In genomic region chr20:38167851-38168760, GRCh38 we compare ENCODE assay signal across 9 cellular contexts. TPM values are rescaled to one million over a fixed set of nuclear protein-coding genes. Genes with fewer than 3 reads are reported as not detected.
DNase-seq lines count a peak whose midpoint lies in the region; ATAC-seq and TF ChIP-seq lines count a peak whose summit lies in the region.
"Had no signal": no experiment of that assay in that cellular context is flagged by ENCODE, and none has a peak within 500 bp of the region (broad histone marks: within the 10 kb centered on the region; RNA-seq: fewer than 3 reads in every experiment).

No MANE protein-coding gene starts in this region.

- peak; percentile 56 for DNase-seq in 8988T
- DNase-seq in HuH-7.5 (ENCODE audit: low spot score): peak; percentile 40
- DNase-seq in body of pancreas: peak; percentile 33 to 64 (median 46)
- DNase-seq in right lobe of liver: peak; percentile 93 to 97 (median 96)
- no peak for DNase-seq in inferior parietal cortex (ENCODE audit: extremely low spot score)
- no peak for DNase-seq in dedifferentiated amniotic fluid mesenchymal stem cell (ENCODE audit: extremely low spot score)
- DNase-seq in iPS-NIHi11 (ENCODE audit: low spot score): no peak

- H3K27ac ChIP-seq in body of pancreas: peak overlapping the region in 3 of 4 donors; percentile 15 to 42 (median 18)
- H3K27ac ChIP-seq in right lobe of liver: peak overlapping the region; percentile 56 to 83 (median 61)

- H3K4me3 ChIP-seq in body of pancreas: no peak overlapping the region
- H3K4me3 ChIP-seq in right lobe of liver: no peak overlapping the region
- H3K4me3 ChIP-seq: breast epithelium had no signal

- H3K36me3 ChIP-seq in body of pancreas (replicated peaks in 1 of 2; ENCODE audit: insufficient read depth in 1 of 2, low read depth in 2 of 2): no peaks in the 10 kb centered on the region
- no peaks in the 10 kb centered on the region for H3K36me3 ChIP-seq in right lobe of liver
- H3K36me3 ChIP-seq: breast epithelium had no signal

- H3K4me1 ChIP-seq in body of pancreas (peaks cover 13% of the 10 kb centered on the region), right lobe of liver (peaks cover 2 to 40% (median 10%) of the 10 kb centered on the region in 4 donors)

- TF ChIP-seq POLR2A in body of pancreas (IDR thresholded peaks at IDR 0.05) (no peak), right lobe of liver (IDR thresholded peaks at IDR 0.05) (peak; percentile 57)

- 53 to 54% methylated on average over 3 to 7 of the region's 7 CpGs for WGBS in body of pancreas, 2 donors
- 15% methylated on average over 2 of the region's 7 CpGs for WGBS in right lobe of liver (ENCODE audit: insufficient coverage, low coverage, low lambda C conversion rate, missing lambda C conversion rate)

- intact Hi-C loops in body of pancreas (cut with DNase I): loop anchor here (5.0 kb wide), 1 partner anchor 111 kb away; no protein-coding TSS in a partner anchor
- intact Hi-C loops in right lobe of liver (cut with DNase I): loop anchor here (5.0 to 10.0 kb wide), 2 partner anchors 103 to 111 kb away; no protein-coding TSS in a partner anchor

- no peaks in the 10 kb centered on the region for H3K27me3 ChIP-seq in body of pancreas
- no peaks in the 10 kb centered on the region for H3K27me3 ChIP-seq in right lobe of liver
- H3K27me3 ChIP-seq: breast epithelium had no signal

- peak; percentile 24 for ATAC-seq in body of pancreas
- ATAC-seq in right lobe of liver: peak; percentile 57 to 78 (median 67)
- no peak for ATAC-seq in GM18861 (IDR thresholded peaks at IDR 0.05; ENCODE audit: unreplicated experiment)

- TF ChIP-seq CTCF in body of pancreas (IDR thresholded peaks at IDR 0.05): no peak
- TF ChIP-seq CTCF in right lobe of liver (IDR thresholded peaks at IDR 0.05): no peak

- H3K9me3 ChIP-seq in body of pancreas (no peaks in the 10 kb centered on the region), right lobe of liver (no peaks in the 10 kb centered on the region)
- H3K9me3 ChIP-seq: breast epithelium had no signal

RNA-seq across cellular contexts. Expression of gene TGM2, which starts 3.0 kb away (rescaled TPM):
- total RNA-seq in body of pancreas (10 to 100 TPM; 17.1 to 27.5 TPM), right lobe of liver (100 to 1,000 TPM; 135 to 940 (median 474) TPM)

Comparison
In these comparisons a context has a peak if more than half of its experiments do, and no peak if none do; other contexts are left out.
1. DNase-seq: peak in 8988T (single experiment), HuH-7.5 (single experiment), body of pancreas (4 of 4) and right lobe of liver (3 of 3); none in inferior parietal cortex (single experiment), dedifferentiated amniotic fluid mesenchymal stem cell (single experiment) and iPS-NIHi11 (single experiment).
2. RNA of gene TGM2, which starts 3.0 kb away (total RNA-seq): 135 to 940 TPM in right lobe of liver; 17.1 to 27.5 TPM in body of pancreas; every median in the first group is over 4 times any median in the second.